22 cellular contexts compared by ENCODE assay signal in the genomic region with DNA sequence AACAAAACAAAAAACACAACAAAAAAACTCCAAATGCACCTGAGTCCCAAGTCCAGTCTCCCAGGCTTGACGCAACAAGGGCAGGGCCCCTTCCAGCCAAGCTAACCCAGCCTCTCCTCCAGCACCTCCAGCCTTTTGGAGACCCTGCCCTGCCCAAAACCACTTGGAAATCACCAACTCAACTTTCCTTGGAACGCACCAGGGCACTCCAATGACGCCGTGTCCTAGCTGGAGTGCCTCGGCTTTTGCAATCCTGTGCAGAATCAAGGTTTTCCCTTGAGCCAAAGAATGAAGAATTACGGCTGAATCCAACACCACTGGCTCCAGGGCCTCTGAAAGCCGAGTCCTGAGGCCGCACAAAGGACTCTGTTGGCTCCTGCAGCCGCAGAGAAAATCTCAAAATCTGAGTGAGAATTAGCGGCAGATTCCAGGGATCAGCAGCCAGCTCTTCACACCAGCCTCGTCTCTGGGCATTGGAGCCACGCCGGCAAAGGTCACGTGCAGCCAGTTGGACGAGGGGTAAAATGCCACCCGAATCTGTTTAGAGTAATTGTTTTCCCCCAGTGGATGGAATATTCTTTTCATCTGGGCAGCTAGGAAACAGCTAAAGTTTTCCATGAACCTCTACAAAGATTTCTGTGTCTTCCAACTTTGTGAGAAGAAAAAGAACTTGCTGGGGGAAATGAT. TPM values are rescaled to one million over a fixed set of nuclear protein-coding genes. Genes with fewer than 3 reads are reported as not detected.
DNase-seq lines count a peak whose midpoint lies in the region; ATAC-seq and TF ChIP-seq lines count a peak whose summit lies in the region.
"Had no signal": no experiment of that assay in that cellular context is flagged by ENCODE, and none has a peak within 500 bp of the region (broad histone marks: within the 10 kb centered on the region; RNA-seq: fewer than 3 reads in every experiment).

No MANE protein-coding gene starts in this region.

- WGBS in right cardiac atrium = 77% methylated on average over 16 of the region's 16 CpGs

- no peaks in the 10 kb centered on the region for H3K9me3 ChIP-seq in right cardiac atrium (ENCODE audit: control insufficient read depth, low read length)
- no peaks in the 10 kb centered on the region for H3K9me3 ChIP-seq in left lung
- H3K9me3 ChIP-seq in tibial artery = no peaks in the 10 kb centered on the region
- H3K9me3 ChIP-seq in effector memory CD4-positive, alpha-beta T cell (ENCODE audit: control insufficient read depth, low read length) = no peaks in the 10 kb centered on the region
- H3K9me3 ChIP-seq: colonic mucosa, HAP-1, right atrium auricular region, SK-N-SH, testis had no signal

- DNase-seq in right cardiac atrium (peak in 2 of 3 donors; percentile 47 to 48), Right ventricle myocardium inferior (ENCODE audit: missing footprints) (no peak), left lung (peak; percentile 73 to 77), tibial artery (no peak), cortex of kidney (lab: John Stamatoyannopoulos, UW) (no peak)
- no peak for DNase-seq in effector memory CD4-positive, alpha-beta T cell
- DNase-seq in activated CD4-positive, alpha-beta T cell treated with anti-CD3 and anti-CD28 coated beads for 4 hours = no peak
- DNase-seq: activated gamma-delta T cell, colonic mucosa, DMS153, Kasumi-1, mesenchymal stem cell, NCI-H1105, NCI-H2171, PC-3, T1000, testis had no signal

- H3K4me3 ChIP-seq in right cardiac atrium (ENCODE audit: low read length) (no peak overlapping the region), left lung (no peak overlapping the region), rectal smooth muscle tissue (ENCODE audit: low read length) (no peak overlapping the region), tibial artery (no peak overlapping the region)
- H3K4me3 ChIP-seq in effector memory CD4-positive, alpha-beta T cell (ENCODE audit: insufficient read depth, low read depth, low read length, poor library complexity, severe bottlenecking) = no peak overlapping the region
- H3K4me3 ChIP-seq: colonic mucosa, HAP-1, right atrium auricular region, testis had no signal

- no peak for ATAC-seq in right cardiac atrium
- ATAC-seq in Right ventricle myocardium inferior = no peak
- peak; percentile 59 for ATAC-seq in left lung
- ATAC-seq: PC-3 had no signal

- TF ChIP-seq CTCF in left lung (IDR thresholded peaks at IDR 0.05) = no peak
- no peak for TF ChIP-seq CTCF in tibial artery (IDR thresholded peaks at IDR 0.05)

- H3K4me1 ChIP-seq in right cardiac atrium (ENCODE audit: control insufficient read depth, insufficient read depth, low read length) = peaks cover 3% of the 10 kb centered on the region
- peaks cover 18 to 51% of the 10 kb centered on the region in 2 donors for H3K4me1 ChIP-seq in left lung
- peaks cover 21% of the 10 kb centered on the region for H3K4me1 ChIP-seq in rectal smooth muscle tissue (ENCODE audit: control insufficient read depth, insufficient read depth, low read length)
- H3K4me1 ChIP-seq in tibial artery = peaks cover 0 to 44% (median 30%) of the 10 kb centered on the region in 4 donors
- H3K4me1 ChIP-seq in effector memory CD4-positive, alpha-beta T cell (ENCODE audit: control insufficient read depth, insufficient read depth, low read length, poor library complexity, severe bottlenecking) = peaks cover 7% of the 10 kb centered on the region
- H3K4me1 ChIP-seq: HAP-1 had no signal

- no peaks in the 10 kb centered on the region for H3K27me3 ChIP-seq in right cardiac atrium (ENCODE audit: control insufficient read depth, insufficient read depth)
- peaks cover 0 to 29% of the 10 kb centered on the region in 2 donors for H3K27me3 ChIP-seq in left lung
- H3K27me3 ChIP-seq in rectal smooth muscle tissue (ENCODE audit: control insufficient read depth, insufficient read depth, low read length) = no peaks in the 10 kb centered on the region
- peaks cover 0 to 64% of the 10 kb centered on the region in 2 donors for H3K27me3 ChIP-seq in tibial artery
- H3K27me3 ChIP-seq in effector memory CD4-positive, alpha-beta T cell (replicated peaks; ENCODE audit: control insufficient read depth, insufficient read depth, low read length, poor library complexity, severe bottlenecking) = no peaks in the 10 kb centered on the region
- H3K27me3 ChIP-seq: testis had no signal

- H3K36me3 ChIP-seq in left lung (no peaks in the 10 kb centered on the region), rectal smooth muscle tissue (ENCODE audit: control insufficient read depth, insufficient read depth, low read length) (no peaks in the 10 kb centered on the region), tibial artery (no peaks in the 10 kb centered on the region)
- H3K36me3 ChIP-seq in effector memory CD4-positive, alpha-beta T cell (ENCODE audit: control insufficient read depth, insufficient read depth, low read length) = no peaks in the 10 kb centered on the region
- H3K36me3 ChIP-seq: colonic mucosa, HAP-1, right atrium auricular region had no signal

- no peak overlapping the region for H3K9ac ChIP-seq in rectal smooth muscle tissue (ENCODE audit: low read length)
- H3K9ac ChIP-seq: SK-N-SH had no signal

- H3K27ac ChIP-seq in right cardiac atrium (ENCODE audit: low read length) (no peak overlapping the region), left lung (peak overlapping the region in 1 of 2 donors; percentile 59), rectal smooth muscle tissue (ENCODE audit: low read depth, low read length) (peak overlapping the region; percentile 36), tibial artery (no peak overlapping the region)
- no peak overlapping the region for H3K27ac ChIP-seq in effector memory CD4-positive, alpha-beta T cell (ENCODE audit: insufficient read depth, low read length, poor library complexity, severe bottlenecking)
- H3K27ac ChIP-seq: C4-2B, colonic mucosa, testis had no signal

- intact Hi-C loops in right cardiac atrium (cut with DNase I) (loop anchor here in 2 of 4 donors (2.0 to 5.0 kb wide), 2 partner anchors 72 to 76 kb away; no protein-coding TSS in a partner anchor), Right ventricle myocardium inferior (cut with DNase I) (no loop called here), left lung (cut with DNase I) (no loop called here), tibial artery (cut with DNase I; ENCODE audit: low total_unique reads) (no loop called here)

RNA-seq across cellular contexts. Expression of gene BAIAP2, which starts 9.7 kb away (rescaled TPM):
- total RNA-seq in right cardiac atrium = 10 to 100 TPM; 20.5 to 39.5 (median 33.8) TPM
- 31.8 TPM for polyA plus RNA-seq in right cardiac atrium
- total RNA-seq in Right ventricle myocardium inferior = 32.1 TPM
- 100 to 1,000 TPM in 1 of 2 donors, 10 to 100 TPM in 1; 76.3 to 135 TPM for total RNA-seq in left lung

RNA-seq across cellular contexts. Expression of gene CHMP6, which starts 33.6 kb away (rescaled TPM):
- total RNA-seq in right cardiac atrium (10 to 100 TPM; 18.4 to 22.5 (median 19.7) TPM), Right ventricle myocardium inferior (19.0 TPM), left lung (10 to 100 TPM; 28.2 to 32.7 TPM)
- polyA plus RNA-seq in right cardiac atrium = 24.6 TPM

Comparison
In these comparisons a context has a peak if more than half of its experiments do, and no peak if none do; other contexts are left out.
1. DNase-seq: peak in right cardiac atrium (2 of 3) and left lung (2 of 2); none in Right ventricle myocardium inferior (single experiment), tibial artery (0 of 2), effector memory CD4-positive, alpha-beta T cell (0 of 3), cortex of kidney (single experiment) and activated CD4-positive, alpha-beta T cell treated with anti-CD3 and anti-CD28 coated beads for 4 hours (0 of 2).